8 cellular contexts compared by ENCODE assay signal in genomic region chr19:48419158-48419920, GRCh38.
DNase-seq lines count a peak whose midpoint lies in the region; FAIRE-seq and TF ChIP-seq lines count a peak whose summit lies in the region.

No MANE protein-coding gene starts in this region.

- DNase-seq in AG04449 (ENCODE audit: low read depth, low spot score) (no peak), GM19239 (ENCODE audit: insufficient read length, low spot score) (no peak), NAMALWA (ENCODE audit: low spot score) (peak; percentile 75), germinal center (ENCODE audit: low spot score) (peak; percentile 73), dedifferentiated amniotic fluid mesenchymal stem cell (ENCODE audit: extremely low spot score) (no peak), NCI-H2107 treated with DMSO at 0.1 percent for 48 hours (lab: John Stamatoyannopoulos, UW; ENCODE audit: unreplicated experiment) (no peak)
- peak; percentile 76 for DNase-seq in activated CD8-positive, alpha-beta memory T cell treated with anti-CD3 and anti-CD28 coated beads, Interleukin-2, amount 50 U/mL, for 4 hours
- peak; percentile 66 to 81 for DNase-seq in stimulated activated CD4-positive, alpha-beta T cell treated with anti-CD3 and anti-CD28 coated beads, Interleukin-15, amount 100 ng/mL, for 48 hours (ENCODE audit: low read depth in 2 of 2)

- peak; percentile 79 for FAIRE-seq in GM19239 (lab: Jason Lieb, UNC)

- H3K4me3 ChIP-seq in AG04449 (ENCODE audit: low read depth, low read length): peak overlapping the region; percentile 6; the same call in 1 of the 2 replicates

- CTCF ChIA-PET in AG04449 (lab: Yijun Ruan, JAX): interaction anchor here (1.0 to 2.3 kb wide), 2 partner anchors 28 kb away, joined by 5 to 11 read pairs; partner anchors contain the start of gene KDELR1

- TF ChIP-seq CTCF in AG04449 (IDR thresholded peaks at IDR 0.05; ENCODE audit: insufficient read depth, low read length, missing control alignments): no peak

- POLR2A ChIA-PET in AG04449 (lab: Yijun Ruan, JAX): no interaction called here

Comparison
In these comparisons a context has a peak if more than half of its experiments do, and no peak if none do; other contexts are left out.
1. DNase-seq: peak in NAMALWA (single experiment), activated CD8-positive, alpha-beta memory T cell treated with anti-CD3 and anti-CD28 coated beads, Interleukin-2, amount 50 U/mL, for 4 hours (single experiment), germinal center (single experiment) and stimulated activated CD4-positive, alpha-beta T cell treated with anti-CD3 and anti-CD28 coated beads, Interleukin-15, amount 100 ng/mL, for 48 hours (2 of 2); none in AG04449 (single experiment), GM19239 (single experiment), dedifferentiated amniotic fluid mesenchymal stem cell (single experiment) and NCI-H2107 treated with DMSO at 0.1 percent for 48 hours (single experiment).